ENCODE assay signal across 9 cellular contexts in the genomic region with DNA sequence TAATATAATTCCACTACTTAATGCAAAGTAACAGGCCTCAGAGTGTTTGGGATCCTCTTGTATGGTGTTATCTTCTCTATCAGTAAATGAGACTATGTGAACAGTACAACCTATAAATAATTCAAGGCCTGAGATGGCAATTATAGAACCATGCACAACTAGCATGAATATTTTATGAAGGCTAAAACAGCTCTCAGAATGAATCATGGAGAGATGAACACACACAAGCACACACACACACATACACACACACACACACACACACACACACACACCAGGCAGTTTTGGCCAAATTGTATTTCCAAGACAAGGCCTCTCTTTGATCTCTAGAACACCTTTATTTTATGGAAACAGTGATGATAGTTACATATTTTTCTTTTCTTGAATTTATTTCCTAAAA.
DNase-seq lines count a peak whose midpoint lies in the region; ATAC-seq lines count a peak whose summit lies in the region.
"Had no signal": no experiment of that assay in that cellular context is flagged by ENCODE, and none has a peak within 500 bp of the region (broad histone marks: within the 10 kb centered on the region; RNA-seq: fewer than 3 reads in every experiment).

No MANE protein-coding gene starts in this region.

- no peak for ATAC-seq in natural killer cell treated with Interleukin-12 subunit alpha and Interleukin-12 subunit beta and Interleukin-15 and Interleukin-18, amount 100 ng/mL, for 72 hours
- no peak for ATAC-seq in GM21423 (IDR thresholded peaks at IDR 0.05; ENCODE audit: unreplicated experiment)

- H3K27ac Mint-ChIP-seq in CD8-positive, alpha-beta memory T cell: peak overlapping the region in 5 of 8 donors; percentile 58 to 92 (median 89)
- peak overlapping the region; percentile 35 for H3K27ac Mint-ChIP-seq in activated naive CD8-positive, alpha-beta T cell treated with anti-CD3 and anti-CD28 coated beads for 36 hours
- H3K27ac Mint-ChIP-seq in natural killer cell treated with Interleukin-12 subunit alpha and Interleukin-12 subunit beta and Interleukin-15 and Interleukin-18, amount 100 ng/mL, for 72 hours: peak overlapping the region; percentile 64 to 71

- CTCF ChIA-PET in CD8-positive, alpha-beta memory T cell (lab: Charles Lee): no interaction called here

- peak overlapping the region; percentile 6 for H3K4me3 ChIP-seq in CD8-positive, alpha-beta memory T cell (ENCODE audit: low read length)
- H3K4me3 ChIP-seq: pancreas had no signal

- POLR2A ChIA-PET in CD8-positive, alpha-beta memory T cell (lab: Charles Lee): interaction anchor here (0.5 kb wide), 1 partner anchor 99 kb away, joined by 3 read pairs; no protein-coding TSS in a partner anchor

- no peaks in the 10 kb centered on the region for H3K36me3 Mint-ChIP-seq in CD8-positive, alpha-beta memory T cell
- no peaks in the 10 kb centered on the region for H3K36me3 Mint-ChIP-seq in activated naive CD8-positive, alpha-beta T cell treated with anti-CD3 and anti-CD28 coated beads for 36 hours
- H3K36me3 Mint-ChIP-seq in natural killer cell treated with Interleukin-12 subunit alpha and Interleukin-12 subunit beta and Interleukin-15 and Interleukin-18, amount 100 ng/mL, for 72 hours: peaks cover 6% of the 10 kb centered on the region

- no peaks in the 10 kb centered on the region for H3K36me3 ChIP-seq in CD8-positive, alpha-beta memory T cell (ENCODE audit: insufficient read depth, low read length)
- H3K36me3 ChIP-seq: pancreas had no signal

- H3K4me1 ChIP-seq in CD8-positive, alpha-beta memory T cell (ENCODE audit: insufficient read depth, low read length): no peaks in the 10 kb centered on the region

- no peak for DNase-seq in CD8-positive, alpha-beta memory T cell
- DNase-seq in HT1080 (ENCODE audit: low read depth) (peak; percentile 6), NCI-H146 treated with DMSO at 0.1 percent for 48 hours (lab: John Stamatoyannopoulos, UW; ENCODE audit: unreplicated experiment) (no peak), NOMO-1 treated with dmso at 0.1 percent for 144 hours (lab: John Stamatoyannopoulos, UW; ENCODE audit: unreplicated experiment) (no peak), hippocampal formation (lab: John Stamatoyannopoulos, UW) (no peak)
- DNase-seq in activated naive CD8-positive, alpha-beta T cell treated with anti-CD3 and anti-CD28 coated beads for 36 hours: peak; percentile 1
- DNase-seq in natural killer cell treated with Interleukin-12 subunit alpha and Interleukin-12 subunit beta and Interleukin-15 and Interleukin-18, amount 100 ng/mL, for 72 hours (ENCODE audit: low spot score): no peak
- DNase-seq: pancreas had no signal

- no peak overlapping the region for H3K27ac ChIP-seq in CD8-positive, alpha-beta memory T cell (ENCODE audit: low read depth, low read length)

- peak overlapping the region; percentile 51 to 87 (median 81) for H3K4me3 Mint-ChIP-seq in CD8-positive, alpha-beta memory T cell
- no peak overlapping the region for H3K4me3 Mint-ChIP-seq in activated naive CD8-positive, alpha-beta T cell treated with anti-CD3 and anti-CD28 coated beads for 36 hours
- peak overlapping the region; percentile 77 for H3K4me3 Mint-ChIP-seq in natural killer cell treated with Interleukin-12 subunit alpha and Interleukin-12 subunit beta and Interleukin-15 and Interleukin-18, amount 100 ng/mL, for 72 hours

- H3K9me3 ChIP-seq in CD8-positive, alpha-beta memory T cell (ENCODE audit: low read length): no peaks in the 10 kb centered on the region
- H3K9me3 ChIP-seq: pancreas had no signal

- H3K27me3 ChIP-seq in CD8-positive, alpha-beta memory T cell (ENCODE audit: insufficient read depth, low read length, poor library complexity, severe bottlenecking): no peaks in the 10 kb centered on the region
- H3K27me3 ChIP-seq: pancreas had no signal

- no peaks in the 10 kb centered on the region for H3K9me3 Mint-ChIP-seq in CD8-positive, alpha-beta memory T cell
- H3K9me3 Mint-ChIP-seq in activated naive CD8-positive, alpha-beta T cell treated with anti-CD3 and anti-CD28 coated beads for 36 hours: peaks cover 2% of the 10 kb centered on the region
- H3K9me3 Mint-ChIP-seq in natural killer cell treated with Interleukin-12 subunit alpha and Interleukin-12 subunit beta and Interleukin-15 and Interleukin-18, amount 100 ng/mL, for 72 hours: no peaks in the 10 kb centered on the region

- H3K27me3 Mint-ChIP-seq in CD8-positive, alpha-beta memory T cell: peaks cover 2 to 8% of the 10 kb centered on the region in 2 donors
- H3K27me3 Mint-ChIP-seq in activated naive CD8-positive, alpha-beta T cell treated with anti-CD3 and anti-CD28 coated beads for 36 hours: peaks cover 6% of the 10 kb centered on the region
- H3K27me3 Mint-ChIP-seq in natural killer cell treated with Interleukin-12 subunit alpha and Interleukin-12 subunit beta and Interleukin-15 and Interleukin-18, amount 100 ng/mL, for 72 hours: peaks cover 8 to 14% of the 10 kb centered on the region in 2 donors

- peaks cover 17 to 27% (median 24%) of the 10 kb centered on the region in 3 donors for H3K4me1 Mint-ChIP-seq in CD8-positive, alpha-beta memory T cell
- H3K4me1 Mint-ChIP-seq in activated naive CD8-positive, alpha-beta T cell treated with anti-CD3 and anti-CD28 coated beads for 36 hours: peaks cover 23% of the 10 kb centered on the region
- peaks cover 13 to 24% of the 10 kb centered on the region in 2 donors for H3K4me1 Mint-ChIP-seq in natural killer cell treated with Interleukin-12 subunit alpha and Interleukin-12 subunit beta and Interleukin-15 and Interleukin-18, amount 100 ng/mL, for 72 hours (ENCODE audit: low read depth in 2 of 2)

Comparison
In these comparisons a context has a peak if more than half of its experiments do, and no peak if none do; other contexts are left out.
1. DNase-seq: peak in HT1080 (single experiment) and activated naive CD8-positive, alpha-beta T cell treated with anti-CD3 and anti-CD28 coated beads for 36 hours (single experiment); none in CD8-positive, alpha-beta memory T cell (0 of 5), natural killer cell treated with Interleukin-12 subunit alpha and Interleukin-12 subunit beta and Interleukin-15 and Interleukin-18, amount 100 ng/mL, for 72 hours (single experiment), NCI-H146 treated with DMSO at 0.1 percent for 48 hours (single experiment), NOMO-1 treated with dmso at 0.1 percent for 144 hours (single experiment) and hippocampal formation (0 of 2).
2. H3K27ac Mint-ChIP-seq: peak in every context shown above with its lines; median percentile 89 in CD8-positive, alpha-beta memory T cell; 68 in natural killer cell treated with Interleukin-12 subunit alpha and Interleukin-12 subunit beta and Interleukin-15 and Interleukin-18, amount 100 ng/mL, for 72 hours; 35 in activated naive CD8-positive, alpha-beta T cell treated with anti-CD3 and anti-CD28 coated beads for 36 hours.